Comparison of ENCODE assay signal across 14 cellular contexts in the genomic region with DNA sequence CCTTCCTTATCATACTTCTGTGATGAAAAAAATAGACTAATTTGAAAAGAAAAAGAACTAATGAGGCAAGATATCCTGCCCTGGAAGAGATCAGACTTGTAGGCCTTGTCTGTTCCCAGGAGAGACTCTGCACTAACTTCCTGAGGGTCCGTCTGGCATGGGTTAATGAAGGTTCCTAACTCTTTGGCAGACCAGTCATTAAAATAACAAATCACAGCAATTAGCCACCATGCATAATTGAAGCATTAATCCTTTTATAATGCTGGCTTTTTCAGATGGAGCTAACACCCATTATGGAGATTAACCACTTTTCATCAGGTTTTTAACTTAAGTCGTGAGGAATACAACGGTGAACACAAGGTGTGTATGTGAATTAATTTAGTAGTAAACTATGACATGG. TPM values are rescaled to one million over a fixed set of nuclear protein-coding genes. Genes with fewer than 3 reads are reported as not detected.
DNase-seq lines count a peak whose midpoint lies in the region; TF ChIP-seq lines count a peak whose summit lies in the region.
"Had no signal": no experiment of that assay in that cellular context is flagged by ENCODE, and none has a peak within 500 bp of the region (broad histone marks: within the 10 kb centered on the region; RNA-seq: fewer than 3 reads in every experiment).

No MANE protein-coding gene starts in this region.

- TF ChIP-seq CTCF in A673 (conservative IDR thresholded peaks at IDR 0.05; ENCODE audit: low read depth, low read length) (no peak), ascending aorta (IDR thresholded peaks at IDR 0.05) (no peak), GM20000 (IDR thresholded peaks at IDR 0.05; ENCODE audit: extremely low read depth, missing control alignments) (no peak), glutamatergic neuron (IDR thresholded peaks at IDR 0.05; ENCODE audit: partially characterized antibody, unreplicated experiment) (no peak)

- intact Hi-C loops in A673 (cut with micrococcal nuclease; ENCODE audit: unreplicated experiment) (no loop called here), ascending aorta (cut with DNase I) (no loop called here)

- H3K4me1 ChIP-seq in A673 (ENCODE audit: insufficient read depth, low read length, poor library complexity, severe bottlenecking), result peaks cover 13% of the 10 kb centered on the region
- peaks cover 13 to 26% of the 10 kb centered on the region in 2 donors for H3K4me1 ChIP-seq in ascending aorta
- H3K4me1 ChIP-seq: Caco-2 had no signal

- H3K9me3 Mint-ChIP-seq in glutamatergic neuron (ENCODE audit: unreplicated experiment), result no peaks in the 10 kb centered on the region
- no peaks in the 10 kb centered on the region for H3K9me3 Mint-ChIP-seq in activated CD4-positive, alpha-beta memory T cell treated with anti-CD3 and anti-CD28 coated beads, Interleukin-2, amount 10 ng/mL, durations not matched to agents 7 days and 5 days

- H3K27ac Mint-ChIP-seq in glutamatergic neuron (ENCODE audit: unreplicated experiment), result no peak overlapping the region
- H3K27ac Mint-ChIP-seq in activated CD4-positive, alpha-beta memory T cell treated with anti-CD3 and anti-CD28 coated beads, Interleukin-2, amount 10 ng/mL, durations not matched to agents 7 days and 5 days, result no peak overlapping the region

- CTCF ChIA-PET in A673 (lab: Charles Lee), result no interaction called here
- CTCF ChIA-PET in activated CD4-positive, alpha-beta memory T cell treated with anti-CD3 and anti-CD28 coated beads, Interleukin-2, amount 10 ng/mL, durations not matched to agents 7 days and 5 days (lab: Charles Lee), result interaction anchor here (1.2 kb wide), 1 partner anchor 14 kb away, joined by 3 read pairs; no protein-coding TSS in a partner anchor

- H3K4me3 ChIP-seq in A673 (ENCODE audit: low read depth, low read length, poor library complexity, severe bottlenecking) (no peak overlapping the region), H7 (ENCODE audit: insufficient read depth, low read depth, low read length) (no peak overlapping the region), ascending aorta (no peak overlapping the region)
- H3K4me3 ChIP-seq: SJSA1 had no signal

- H3K36me3 ChIP-seq in A673 (ENCODE audit: insufficient read depth, low read length, poor library complexity, severe bottlenecking), result no peaks in the 10 kb centered on the region
- no peaks in the 10 kb centered on the region for H3K36me3 ChIP-seq in H7 (replicated peaks; ENCODE audit: control insufficient read depth, insufficient read depth, low read length)
- H3K36me3 ChIP-seq in ascending aorta, result peaks cover 4 to 13% of the 10 kb centered on the region in 2 donors
- H3K36me3 ChIP-seq: SJSA1 had no signal

- H3K27me3 ChIP-seq in A673 (replicated peaks; ENCODE audit: insufficient read depth, low read depth, low read length, poor library complexity) (no peaks in the 10 kb centered on the region), H7 (ENCODE audit: control insufficient read depth, insufficient read depth, low read length) (peaks cover 51% of the 10 kb centered on the region), ascending aorta (no peaks in the 10 kb centered on the region)
- H3K27me3 ChIP-seq: SJSA1 had no signal

- no peaks in the 10 kb centered on the region for H3K36me3 Mint-ChIP-seq in glutamatergic neuron (ENCODE audit: unreplicated experiment)
- no peaks in the 10 kb centered on the region for H3K36me3 Mint-ChIP-seq in activated CD4-positive, alpha-beta memory T cell treated with anti-CD3 and anti-CD28 coated beads, Interleukin-2, amount 10 ng/mL, durations not matched to agents 7 days and 5 days (ENCODE audit: low read depth)

- H3K9me3 ChIP-seq in A673 (ENCODE audit: low read depth, low read length, poor library complexity, severe bottlenecking) (no peaks in the 10 kb centered on the region), ascending aorta (no peaks in the 10 kb centered on the region)
- H3K9me3 ChIP-seq: Caco-2, SJSA1 had no signal

- no TSS peak for BruUV-seq in A673 (replicated peaks; lab: Mats Ljungman, UMichigan)

- H3K27ac ChIP-seq in A673 (ENCODE audit: low read depth, low read length, poor library complexity, severe bottlenecking), result peak overlapping the region; percentile 30
- H3K27ac ChIP-seq in ascending aorta, result peak overlapping the region; percentile 53 to 69
- H3K27ac ChIP-seq: SJSA1 had no signal

- no peaks in the 10 kb centered on the region for H3K4me1 Mint-ChIP-seq in glutamatergic neuron (ENCODE audit: low read depth, unreplicated experiment)
- H3K4me1 Mint-ChIP-seq in activated CD4-positive, alpha-beta memory T cell treated with anti-CD3 and anti-CD28 coated beads, Interleukin-2, amount 10 ng/mL, durations not matched to agents 7 days and 5 days, result peaks cover 7% of the 10 kb centered on the region

- POLR2A ChIA-PET in A673 (lab: Charles Lee; ENCODE audit: low non-redundant PET), result no interaction called here
- POLR2A ChIA-PET in activated CD4-positive, alpha-beta memory T cell treated with anti-CD3 and anti-CD28 coated beads, Interleukin-2, amount 10 ng/mL, durations not matched to agents 7 days and 5 days (lab: Charles Lee), result interaction anchor here (1.4 kb wide), 1 partner anchor 14 kb away, joined by 5 read pairs; no protein-coding TSS in a partner anchor

- DNase-seq in A673 (ENCODE audit: low spot score), result no peak
- peak; percentile 14 for DNase-seq in H7
- no peak for DNase-seq in ascending aorta (ENCODE audit: low spot score in 2 of 2)
- DNase-seq in GM20000 (ENCODE audit: low spot score), result no peak
- no peak for DNase-seq in glutamatergic neuron
- no peak for DNase-seq in activated CD4-positive, alpha-beta memory T cell treated with anti-CD3 and anti-CD28 coated beads, Interleukin-2, amount 10 ng/mL, durations not matched to agents 7 days and 5 days
- DNase-seq: Caco-2, KBM-7, NCI-H1436, NCI-H2029 treated with DMSO at 0.1 percent for 48 hours, NCI-H2171 treated with DMSO at 0.1 percent for 48 hours, NCI-H446 treated with DMSO at 0.1 percent for 48 hours, NCI-H748 treated with DMSO at 0.1 percent for 48 hours had no signal

- H3K4me3 Mint-ChIP-seq in glutamatergic neuron (ENCODE audit: unreplicated experiment), result no peak overlapping the region
- no peak overlapping the region for H3K4me3 Mint-ChIP-seq in activated CD4-positive, alpha-beta memory T cell treated with anti-CD3 and anti-CD28 coated beads, Interleukin-2, amount 10 ng/mL, durations not matched to agents 7 days and 5 days

- peaks cover under 1% of the 10 kb centered on the region for H3K27me3 Mint-ChIP-seq in glutamatergic neuron (ENCODE audit: unreplicated experiment)
- no peaks in the 10 kb centered on the region for H3K27me3 Mint-ChIP-seq in activated CD4-positive, alpha-beta memory T cell treated with anti-CD3 and anti-CD28 coated beads, Interleukin-2, amount 10 ng/mL, durations not matched to agents 7 days and 5 days

RNA-seq across cellular contexts. Expression of gene KRT10, which starts 10.4 kb away (rescaled TPM):
- total RNA-seq in A673 (2021) (35.0 and 36.2 TPM in 2 replicates), ascending aorta (0.85 TPM), glutamatergic neuron (ENCODE audit: unreplicated experiment) (27.1 TPM)
- total RNA-seq in H7 (2014; rRNA removed; shearing (Covaris generic)), result 2.4 and 5.4 TPM in 2 replicates
- total RNA-seq in activated CD4-positive, alpha-beta memory T cell treated with anti-CD3 and anti-CD28 coated beads, Interleukin-2, amount 10 ng/mL, durations not matched to agents 7 days and 5 days, result 10 to 100 TPM; 20.7 to 22.0 TPM

RNA-seq across cellular contexts. Expression of gene KRT28, which starts 33.1 kb away (rescaled TPM):
- total RNA-seq in A673 (2021), result not detected in 2 replicates
- total RNA-seq in H7 (2014; rRNA removed; shearing (Covaris generic)), result not detected in 2 replicates
- not detected for total RNA-seq in ascending aorta
- total RNA-seq in glutamatergic neuron (ENCODE audit: unreplicated experiment), result not detected
- not detected for total RNA-seq in activated CD4-positive, alpha-beta memory T cell treated with anti-CD3 and anti-CD28 coated beads, Interleukin-2, amount 10 ng/mL, durations not matched to agents 7 days and 5 days
- total RNA-seq: Caco-2, SJSA1 had no signal

RNA-seq across cellular contexts. Expression of gene KRT12, which starts 34.2 kb away (rescaled TPM):
- total RNA-seq in A673 (2021) (not detected in 2 replicates), ascending aorta (not detected), glutamatergic neuron (ENCODE audit: unreplicated experiment) (not detected)
- not detected in 2 replicates for total RNA-seq in H7 (2014; rRNA removed; shearing (Covaris generic))
- total RNA-seq in activated CD4-positive, alpha-beta memory T cell treated with anti-CD3 and anti-CD28 coated beads, Interleukin-2, amount 10 ng/mL, durations not matched to agents 7 days and 5 days, result not detected
- total RNA-seq: Caco-2, SJSA1 had no signal

RNA-seq across cellular contexts. Expression of gene KRT27, which starts 50.5 kb away (rescaled TPM):
- total RNA-seq in A673 (2021) (not detected in 2 replicates), ascending aorta (not detected), glutamatergic neuron (ENCODE audit: unreplicated experiment) (not detected)
- not detected in 2 replicates for total RNA-seq in H7 (2014; rRNA removed; shearing (Covaris generic))
- not detected for total RNA-seq in activated CD4-positive, alpha-beta memory T cell treated with anti-CD3 and anti-CD28 coated beads, Interleukin-2, amount 10 ng/mL, durations not matched to agents 7 days and 5 days
- total RNA-seq: Caco-2, SJSA1 had no signal

RNA-seq across cellular contexts. Expression of gene KRT20, which starts 52.2 kb away (rescaled TPM):
- not detected in 2 replicates for total RNA-seq in A673 (2021)
- not detected in 2 replicates for total RNA-seq in H7 (2014; rRNA removed; shearing (Covaris generic))
- not detected for total RNA-seq in ascending aorta
- total RNA-seq in glutamatergic neuron (ENCODE audit: unreplicated experiment), result not detected
- not detected for total RNA-seq in activated CD4-positive, alpha-beta memory T cell treated with anti-CD3 and anti-CD28 coated beads, Interleukin-2, amount 10 ng/mL, durations not matched to agents 7 days and 5 days
- total RNA-seq: SJSA1 had no signal
